Comparison of ENCODE assay signal across 21 cellular contexts in the genomic region with DNA sequence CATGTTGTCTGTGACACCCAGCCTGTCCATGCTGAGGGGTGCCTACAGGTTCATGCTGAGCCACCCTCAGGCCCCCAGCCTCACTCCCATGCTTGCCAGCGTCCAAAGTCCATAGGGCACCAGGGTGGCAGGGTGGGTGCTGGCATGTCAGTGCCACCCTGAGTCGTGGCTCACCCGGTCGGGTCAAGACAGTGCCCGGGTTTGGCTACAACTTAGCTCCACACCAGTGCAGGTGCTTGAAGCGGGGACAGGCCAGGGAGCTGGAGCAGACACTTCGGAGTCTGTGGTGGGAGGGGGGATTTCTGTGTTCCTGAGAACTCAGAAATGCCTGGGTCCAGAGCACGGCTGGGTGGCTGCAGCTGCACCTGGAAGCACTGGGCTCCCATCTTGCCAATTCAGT.
"Had no signal": no experiment of that assay in that cellular context is flagged by ENCODE, and none has a peak within 500 bp of the region (broad histone marks: within the 10 kb centered on the region; RNA-seq: fewer than 3 reads in every experiment).

No MANE protein-coding gene starts in this region.

- H3K27me3 ChIP-seq: esophagus muscularis mucosa, gastrocnemius medialis, sigmoid colon had no signal

- ATAC-seq: effector memory CD8-positive, alpha-beta T cell; gastrocnemius medialis; left colon; left ventricle myocardium superior; natural killer cell treated with Interleukin-12 subunit alpha and Interleukin-12 subunit beta and Interleukin-15 and Interleukin-18, amount 100 ng/mL, for 72 hours had no signal

- H3K27ac ChIP-seq: epithelial cell of prostate, esophagus muscularis mucosa, gastrocnemius medialis, sigmoid colon, skin epidermis had no signal

- H3K4me1 Mint-ChIP-seq: central memory CD8-positive, alpha-beta T cell; immature natural killer cell; stimulated activated naive B cell treated with anti-CD40 and anti-IgM and Interleukin-4, amounts not matched to agents 10 μg/mL and 1 μg/mL and 100 μg/mL, for 72 hours had no signal

- H3K4me1 ChIP-seq: esophagus muscularis mucosa, gastrocnemius medialis, sigmoid colon had no signal

- H3K36me3 ChIP-seq: esophagus muscularis mucosa, gastrocnemius medialis, sigmoid colon had no signal

- H3K9me3 ChIP-seq: esophagus muscularis mucosa, gastrocnemius medialis, sigmoid colon had no signal

- H3K4me3 Mint-ChIP-seq: central memory CD8-positive, alpha-beta T cell; effector memory CD8-positive, alpha-beta T cell; immature natural killer cell; natural killer cell treated with Interleukin-12 subunit alpha and Interleukin-12 subunit beta and Interleukin-15 and Interleukin-18, amount 100 ng/mL, for 72 hours; stimulated activated naive B cell treated with anti-CD40 and anti-IgM and Interleukin-4, amounts not matched to agents 10 μg/mL and 1 μg/mL and 100 μg/mL, for 72 hours had no signal

- H3K4me3 ChIP-seq: esophagus muscularis mucosa, gastrocnemius medialis, lung, sigmoid colon, skin epidermis had no signal

- H3K27ac Mint-ChIP-seq: effector memory CD8-positive, alpha-beta T cell; immature natural killer cell; natural killer cell treated with Interleukin-12 subunit alpha and Interleukin-12 subunit beta and Interleukin-15 and Interleukin-18, amount 100 ng/mL, for 72 hours; stimulated activated naive B cell treated with anti-CD40 and anti-IgM and Interleukin-4, amounts not matched to agents 10 μg/mL and 1 μg/mL and 100 μg/mL, for 72 hours had no signal

- FAIRE-seq: keratinocyte, urothelium cell line had no signal

- H3K27me3 Mint-ChIP-seq: central memory CD8-positive, alpha-beta T cell; effector memory CD8-positive, alpha-beta T cell; natural killer cell treated with Interleukin-12 subunit alpha and Interleukin-12 subunit beta and Interleukin-15 and Interleukin-18, amount 100 ng/mL, for 72 hours; stimulated activated naive B cell treated with anti-CD40 and anti-IgM and Interleukin-4, amounts not matched to agents 10 μg/mL and 1 μg/mL and 100 μg/mL, for 72 hours had no signal

- H3K36me3 Mint-ChIP-seq: immature natural killer cell; natural killer cell treated with Interleukin-12 subunit alpha and Interleukin-12 subunit beta and Interleukin-15 and Interleukin-18, amount 100 ng/mL, for 72 hours; stimulated activated naive B cell treated with anti-CD40 and anti-IgM and Interleukin-4, amounts not matched to agents 10 μg/mL and 1 μg/mL and 100 μg/mL, for 72 hours had no signal

- DNase-seq: effector memory CD8-positive, alpha-beta T cell; gastrocnemius medialis; glutamatergic neuron; immature natural killer cell; left colon; left ventricle myocardium superior; mesenchymal stem cell; midbrain; sigmoid colon; stimulated activated CD4-positive, alpha-beta T cell treated with anti-CD3 and anti-CD28 coated beads, Interleukin-4, amount 100 ng/mL, for 1 hour; stimulated activated CD8-positive, alpha-beta memory T cell treated with anti-CD3 and anti-CD28 coated beads, Interleukin-4, amount 100 ng/mL, for 48 hours; stimulated activated naive B cell treated with anti-CD40 and anti-IgM and Interleukin-4, amounts not matched to agents 10 μg/mL and 1 μg/mL and 100 μg/mL, for 72 hours; trophoblast cell had no signal
